ENCODE assay signal across 9 cellular contexts in the genomic region with DNA sequence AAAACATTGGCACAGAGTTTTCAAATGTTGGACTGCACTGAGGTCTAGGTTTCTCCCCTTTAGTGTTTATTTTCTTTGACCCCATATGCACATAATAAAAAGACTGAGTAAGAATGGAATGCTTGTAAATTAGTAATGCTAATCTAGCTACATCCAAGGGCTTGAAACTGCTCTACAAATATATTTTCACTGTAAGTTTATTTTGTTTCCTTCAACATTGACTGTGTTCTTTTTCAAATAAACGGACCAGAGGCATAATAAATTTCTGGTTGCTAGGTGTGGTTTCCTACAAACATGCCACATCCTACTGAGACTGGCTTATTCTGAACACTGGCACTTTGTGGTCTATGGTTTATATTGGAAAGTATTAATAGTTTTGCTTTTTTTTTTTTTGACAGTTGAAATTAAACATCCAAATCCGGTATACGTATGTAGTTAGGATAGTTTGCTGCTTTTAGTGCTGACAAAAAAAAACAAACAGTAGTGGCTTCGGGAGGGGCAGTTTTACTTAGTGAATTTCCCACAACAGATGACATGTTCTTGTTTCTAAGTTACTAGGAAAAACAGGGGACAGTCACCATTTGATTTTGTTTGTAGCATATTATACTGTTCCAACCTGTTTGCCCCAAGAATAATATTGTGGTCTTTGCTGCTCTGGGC. TPM values are rescaled to one million over a fixed set of nuclear protein-coding genes. Genes with fewer than 3 reads are reported as not detected.
A peak's percentile ranks its signal among the peaks of the same experiment; 100 is the strongest.
DNase-seq lines count a peak whose midpoint lies in the region; ATAC-seq and TF ChIP-seq lines count a peak whose summit lies in the region.
"Had no signal": no experiment of that assay in that cellular context is flagged by ENCODE, and none has a peak within 500 bp of the region (broad histone marks: within the 10 kb centered on the region; RNA-seq: fewer than 3 reads in every experiment).

No MANE protein-coding gene starts in this region.

- H3K27me3 Mint-ChIP-seq in stimulated activated naive B cell treated with anti-CD40 and anti-IgM and Interleukin-4, amounts not matched to agents 10 μg/mL and 1 μg/mL and 100 μg/mL, for 72 hours: no peaks in the 10 kb centered on the region

- peaks cover 0 to 2% of the 10 kb centered on the region in 2 donors for H3K9me3 Mint-ChIP-seq in stimulated activated naive B cell treated with anti-CD40 and anti-IgM and Interleukin-4, amounts not matched to agents 10 μg/mL and 1 μg/mL and 100 μg/mL, for 72 hours
- H3K9me3 Mint-ChIP-seq: neural crest cell had no signal

- DNase-seq in H4 (ENCODE audit: low spot score): peak; percentile 75
- peak; percentile 36 for DNase-seq in T follicular helper cell (ENCODE audit: low read depth)
- peak; percentile 56 for DNase-seq in fibroblast of the aortic adventitia (ENCODE audit: low read depth)
- no peak for DNase-seq in stimulated activated naive B cell treated with anti-CD40 and anti-IgM and Interleukin-4, amounts not matched to agents 10 μg/mL and 1 μg/mL and 100 μg/mL, for 72 hours
- no peak for DNase-seq in middle frontal gyrus (ENCODE audit: extremely low spot score, low spot score)
- no peak for DNase-seq in NCI-H146 treated with DMSO at 0.1 percent for 48 hours (lab: John Stamatoyannopoulos, UW; ENCODE audit: unreplicated experiment)
- no peak for DNase-seq in activated CD8-positive, alpha-beta memory T cell treated with anti-CD3 and anti-CD28 coated beads, Interleukin-2, amount 50 U/mL, for 4 hours
- DNase-seq in NCI-H1417 treated with DMSO at 0.1 percent for 48 hours (lab: John Stamatoyannopoulos, UW): no peak

- no peak overlapping the region for H3K4me3 ChIP-seq in fibroblast of the aortic adventitia (ENCODE audit: low read depth, low read length)

- peak; percentile 61 to 69 for ATAC-seq in stimulated activated naive B cell treated with anti-CD40 and anti-IgM and Interleukin-4, amounts not matched to agents 10 μg/mL and 1 μg/mL and 100 μg/mL, for 72 hours (replicated peaks)

- no peak for TF ChIP-seq CTCF in fibroblast of the aortic adventitia (IDR thresholded peaks at IDR 0.05; ENCODE audit: insufficient read depth, low read length)

- peak overlapping the region; percentile 95 for H3K27ac Mint-ChIP-seq in stimulated activated naive B cell treated with anti-CD40 and anti-IgM and Interleukin-4, amounts not matched to agents 10 μg/mL and 1 μg/mL and 100 μg/mL, for 72 hours

- peaks cover 16 to 32% of the 10 kb centered on the region in 2 donors for H3K4me1 Mint-ChIP-seq in stimulated activated naive B cell treated with anti-CD40 and anti-IgM and Interleukin-4, amounts not matched to agents 10 μg/mL and 1 μg/mL and 100 μg/mL, for 72 hours

- peak overlapping the region; percentile 45 to 47 for H3K4me3 Mint-ChIP-seq in stimulated activated naive B cell treated with anti-CD40 and anti-IgM and Interleukin-4, amounts not matched to agents 10 μg/mL and 1 μg/mL and 100 μg/mL, for 72 hours
- H3K4me3 Mint-ChIP-seq: neural crest cell had no signal

- peaks cover 3 to 44% of the 10 kb centered on the region in 2 donors for H3K36me3 Mint-ChIP-seq in stimulated activated naive B cell treated with anti-CD40 and anti-IgM and Interleukin-4, amounts not matched to agents 10 μg/mL and 1 μg/mL and 100 μg/mL, for 72 hours

RNA-seq across cellular contexts. Expression of a gene that starts 13.2 kb away (rescaled TPM):
- 4.5 and 6.0 TPM in 2 replicates for total RNA-seq in H4 (2014; rRNA removed; shearing (Covaris generic))
- 9.1 and 39.6 TPM in 2 replicates for total RNA-seq in fibroblast of the aortic adventitia (ENCODE audit: low replicate concordance)

RNA-seq across cellular contexts. Expression of a gene that starts 39.0 kb away (rescaled TPM):
- 4.0 TPM in 1 of 2 replicates, not detected in the other for total RNA-seq in H4 (2014; rRNA removed; shearing (Covaris generic))
- total RNA-seq in fibroblast of the aortic adventitia (ENCODE audit: low replicate concordance): 3.4 and 6.0 TPM in 2 replicates

Comparison
In these comparisons a context has a peak if more than half of its experiments do, and no peak if none do; other contexts are left out.
1. DNase-seq: peak in H4 (single experiment), T follicular helper cell (single experiment) and fibroblast of the aortic adventitia (single experiment); none in stimulated activated naive B cell treated with anti-CD40 and anti-IgM and Interleukin-4, amounts not matched to agents 10 μg/mL and 1 μg/mL and 100 μg/mL, for 72 hours (single experiment), middle frontal gyrus (single experiment), NCI-H146 treated with DMSO at 0.1 percent for 48 hours (single experiment), activated CD8-positive, alpha-beta memory T cell treated with anti-CD3 and anti-CD28 coated beads, Interleukin-2, amount 50 U/mL, for 4 hours (single experiment) and NCI-H1417 treated with DMSO at 0.1 percent for 48 hours (single experiment).